Comparison of ENCODE assay signal across 8 cellular contexts in genomic region chr10:119029613-119030420, GRCh38. TPM values are rescaled to one million over a fixed set of nuclear protein-coding genes. Genes with fewer than 3 reads are reported as not detected.
DNase-seq lines count a peak whose midpoint lies in the region; ATAC-seq and TF ChIP-seq lines count a peak whose summit lies in the region.

A gene with protein sequence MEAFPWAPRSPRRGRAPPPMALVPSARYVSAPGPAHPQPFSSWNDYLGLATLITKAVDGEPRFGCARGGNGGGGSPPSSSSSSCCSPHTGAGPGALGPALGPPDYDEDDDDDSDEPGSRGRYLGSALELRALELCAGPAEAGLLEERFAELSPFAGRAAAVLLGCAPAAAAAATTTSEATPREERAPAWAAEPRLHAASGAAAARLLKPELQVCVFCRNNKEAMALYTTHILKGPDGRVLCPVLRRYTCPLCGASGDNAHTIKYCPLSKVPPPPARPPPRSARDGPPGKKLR (plus strand): TSS chr10:119029714. CDS start chr10:119029802, 88 bp downstream.

- ATAC-seq in GM18505 (IDR thresholded peaks at IDR 0.05; ENCODE audit: unreplicated experiment) = peak; percentile 22

- under 1% methylated on average over 39 of the region's 136 CpGs for WGBS in smooth muscle cell (ENCODE audit: low lambda C conversion rate)

- peaks cover 18% of the 10 kb centered on the region for H3K4me1 Mint-ChIP-seq in activated naive CD8-positive, alpha-beta T cell (ENCODE audit: low read depth)

- H3K36me3 ChIP-seq in H7 (replicated peaks; ENCODE audit: control insufficient read depth, insufficient read depth, low read length) (peaks cover 7% of the 10 kb centered on the region), MM.1S (replicated peaks; ENCODE audit: insufficient read depth, low read length) (peaks cover 7% of the 10 kb centered on the region; the same call in 1 of the 2 replicates), smooth muscle cell (ENCODE audit: low read depth) (peaks cover 9% of the 10 kb centered on the region)

- H3K9ac ChIP-seq in MM.1S (ENCODE audit: low read length) (peak within 1 kb of the TSS; percentile 41; the same call in 1 of the 2 replicates), smooth muscle cell (ENCODE audit: low read depth) (peak within 1 kb of the TSS; percentile 29)

- peak within 1 kb of the TSS; percentile 46 for H3K4me3 ChIP-seq in H7 (ENCODE audit: insufficient read depth, low read depth, low read length)
- peak within 1 kb of the TSS; percentile 57 for H3K4me3 ChIP-seq in MM.1S (ENCODE audit: low read length)
- peak within 1 kb of the TSS; percentile 35 for H3K4me3 ChIP-seq in iPS-11a (ENCODE audit: low read depth, low read length)
- peak within 1 kb of the TSS; percentile 65 for H3K4me3 ChIP-seq in smooth muscle cell

- peaks cover 20% of the 10 kb centered on the region for H3K4me1 ChIP-seq in MM.1S (ENCODE audit: low read length)
- H3K4me1 ChIP-seq in smooth muscle cell (ENCODE audit: low read depth) = peaks cover 14% of the 10 kb centered on the region

- no peaks in the 10 kb centered on the region for H3K27me3 Mint-ChIP-seq in activated naive CD8-positive, alpha-beta T cell

- TF ChIP-seq CTCF in MM.1S (IDR thresholded peaks at IDR 0.05; ENCODE audit: low read length) = no peak
- TF ChIP-seq CTCF in smooth muscle cell (IDR thresholded peaks at IDR 0.05; ENCODE audit: borderline replicate concordance, insufficient read depth, poor library complexity, severe bottlenecking) = no peak

- H3K9me3 ChIP-seq in MM.1S (replicated peaks; ENCODE audit: insufficient read depth, low read length) (no peaks in the 10 kb centered on the region), smooth muscle cell (replicated peaks; ENCODE audit: low read depth) (no peaks in the 10 kb centered on the region)

- no peak within 1 kb of the TSS for H3K27ac Mint-ChIP-seq in activated naive CD8-positive, alpha-beta T cell

- peaks cover 20% of the 10 kb centered on the region for H3K79me2 ChIP-seq in MM.1S (ENCODE audit: low read length)
- H3K79me2 ChIP-seq in smooth muscle cell (ENCODE audit: low read depth) = no peaks in the 10 kb centered on the region

- peaks cover 32% of the 10 kb centered on the region for H3F3A ChIP-seq in MM.1S (ENCODE audit: insufficient read depth, low read length)
- no peaks in the 10 kb centered on the region for H3F3A ChIP-seq in smooth muscle cell (ENCODE audit: low read depth)

- peak within 1 kb of the TSS; percentile 31 for H2AFZ ChIP-seq in MM.1S (ENCODE audit: low read length)
- H2AFZ ChIP-seq in smooth muscle cell (ENCODE audit: low read depth) = no peak within 1 kb of the TSS

- H3K4me2 ChIP-seq in MM.1S (ENCODE audit: low read depth, low read length) = peak within 1 kb of the TSS; percentile 70
- peak within 1 kb of the TSS; percentile 99 for H3K4me2 ChIP-seq in smooth muscle cell

- no peak for DNase-seq in H7
- peak; percentile 46 for DNase-seq in MM.1S
- DNase-seq in smooth muscle cell (lab: John Stamatoyannopoulos, UW; ENCODE audit: unreplicated experiment) = no peak
- no peak for DNase-seq in RPMI8226
- DNase-seq in DMS79 (lab: John Stamatoyannopoulos, UW) = no peak

- H3K9me2 ChIP-seq in MM.1S (replicated peaks; ENCODE audit: insufficient read depth, low read length) = no peaks in the 10 kb centered on the region

- H3K9me3 Mint-ChIP-seq in activated naive CD8-positive, alpha-beta T cell (ENCODE audit: low read depth) = no peaks in the 10 kb centered on the region

- H4K20me1 ChIP-seq in MM.1S (ENCODE audit: insufficient read depth, low read length) (peaks cover 12% of the 10 kb centered on the region), smooth muscle cell (ENCODE audit: low read depth) (peaks cover 46% of the 10 kb centered on the region)

- H3K4me3 Mint-ChIP-seq in activated naive CD8-positive, alpha-beta T cell = peak within 1 kb of the TSS; percentile 74

- H3K36me3 Mint-ChIP-seq in activated naive CD8-positive, alpha-beta T cell = peaks cover 10% of the 10 kb centered on the region

- TF ChIP-seq POLR2A in GM18505 (IDR thresholded peaks at IDR 0.05; ENCODE audit: borderline replicate concordance, extremely low read depth, insufficient read depth, insufficient read length) = peak; percentile 43

- H3K27me3 ChIP-seq in H7 (ENCODE audit: control insufficient read depth, insufficient read depth, low read length) (0 out of 2 replicates have a peak, but pooled peaks cover 2% of the 10 kb centered on the region), MM.1S (replicated peaks; ENCODE audit: insufficient read depth, low read length) (no peaks in the 10 kb centered on the region), smooth muscle cell (ENCODE audit: low read depth) (no peaks in the 10 kb centered on the region)

- peak within 1 kb of the TSS; percentile 31; the same call in 1 of the 2 replicates for H3K27ac ChIP-seq in MM.1S (ENCODE audit: low read length)
- no peak within 1 kb of the TSS for H3K27ac ChIP-seq in smooth muscle cell (ENCODE audit: low read depth)

RNA-seq across cellular contexts. Expression of the gene that starts here (rescaled TPM):
- 2.4 and 7.8 TPM in 2 replicates for total RNA-seq in H7 (2014; rRNA removed; shearing (Covaris generic))
- 0.76 and 0.90 TPM in 2 replicates for total RNA-seq in smooth muscle cell
- 1.4 and 2.8 TPM in 2 replicates for polyA plus RNA-seq in smooth muscle cell
